7 cellular contexts compared by ENCODE assay signal in the genomic region with DNA sequence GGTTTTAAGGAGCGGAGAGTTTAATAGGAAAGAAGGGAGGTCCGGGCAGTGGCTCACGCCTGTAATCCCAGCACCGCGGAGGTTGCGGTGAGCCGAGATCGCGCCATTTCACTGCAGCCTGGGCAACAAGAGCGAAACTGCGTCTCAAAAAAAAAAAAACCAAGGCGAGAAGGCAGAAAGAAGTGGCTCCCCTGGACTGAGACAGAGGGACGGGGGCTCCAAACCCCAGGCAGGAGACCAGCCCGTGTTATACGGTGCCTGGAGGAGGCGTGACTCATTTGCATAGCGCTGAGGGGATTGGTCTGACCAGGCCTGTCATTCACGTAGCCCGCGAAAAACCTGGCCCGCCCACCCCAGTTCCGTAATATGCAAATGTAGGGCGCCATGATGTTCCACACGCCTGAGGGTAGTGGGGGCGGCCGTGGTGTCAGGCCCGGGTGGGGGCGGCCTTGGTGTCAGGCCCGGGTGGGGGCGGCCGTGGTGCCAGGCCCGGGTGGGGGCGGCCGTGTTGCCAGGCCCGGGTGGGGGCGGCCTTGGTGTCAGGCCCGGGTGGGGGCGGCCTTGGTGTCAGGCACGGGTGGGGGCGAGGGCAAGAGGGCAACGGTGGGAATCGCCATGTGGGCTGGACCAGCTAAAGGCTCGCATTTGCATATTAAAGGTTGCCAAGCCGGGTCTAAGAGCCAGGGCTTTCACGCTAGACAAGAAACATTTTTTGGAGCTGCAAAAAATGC. TPM values are rescaled to one million over a fixed set of nuclear protein-coding genes. Genes with fewer than 3 reads are reported as not detected.
A peak's percentile ranks its signal among the peaks of the same experiment; 100 is the strongest.
DNase-seq lines count a peak whose midpoint lies in the region; ATAC-seq and TF ChIP-seq lines count a peak whose summit lies in the region.

No MANE protein-coding gene starts in this region.

- peak overlapping the region; percentile 65 for H3K4me3 ChIP-seq in WI38 (ENCODE audit: low read depth, low read length)
- peak overlapping the region; percentile 57 for H3K4me3 ChIP-seq in lower lobe of right lung

- DNase-seq in dedifferentiated amniotic fluid mesenchymal stem cell (ENCODE audit: extremely low spot score) (peak; percentile 84), lower lobe of right lung (peak; percentile 93), NCI-H146 (lab: John Stamatoyannopoulos, UW) (no peak)
- DNase-seq in stimulated activated CD4-positive, alpha-beta T cell treated with anti-CD3 and anti-CD28 coated beads, TNF-alpha, amount 100 ng/mL, for 4 hours (ENCODE audit: low read depth in 3 of 3), result peak; percentile 78 to 85 (median 83)

- ATAC-seq in GM18909 (IDR thresholded peaks at IDR 0.05; ENCODE audit: poor library complexity, unreplicated experiment), result peak; percentile 99
- ATAC-seq in HG03135 (IDR thresholded peaks at IDR 0.05; ENCODE audit: unreplicated experiment), result peak; percentile 99
- peak; percentile 94 to 97 for ATAC-seq in lower lobe of right lung

- H3K27ac ChIP-seq in lower lobe of right lung, result peak overlapping the region; percentile 46

- no peaks in the 10 kb centered on the region for H3K9me3 ChIP-seq in lower lobe of right lung

- peaks cover 31% of the 10 kb centered on the region for H3K36me3 ChIP-seq in lower lobe of right lung

- TF ChIP-seq CTCF in WI38 (IDR thresholded peaks at IDR 0.05; ENCODE audit: low read depth, low read length) (no peak), lower lobe of right lung (IDR thresholded peaks at IDR 0.05) (no peak)

- H3K27me3 ChIP-seq in lower lobe of right lung (ENCODE audit: low read depth), result no peaks in the 10 kb centered on the region

- H3K4me1 ChIP-seq in lower lobe of right lung, result peaks cover 9% of the 10 kb centered on the region

- intact Hi-C loops in lower lobe of right lung (cut with DNase I), result no loop called here

RNA-seq across cellular contexts. Expression of a gene that starts 2.1 kb away (rescaled TPM):
- total RNA-seq in lower lobe of right lung, result 23.7 TPM

RNA-seq across cellular contexts. Expression of a gene that starts 35.3 kb away (rescaled TPM):
- total RNA-seq in lower lobe of right lung, result 47.1 TPM
